10 cellular contexts compared by ENCODE assay signal in genomic region chr2:149329068-149329467, GRCh38. TPM values are rescaled to one million over a fixed set of nuclear protein-coding genes. Genes with fewer than 3 reads are reported as not detected.
DNase-seq lines count a peak whose midpoint lies in the region; TF ChIP-seq lines count a peak whose summit lies in the region.
"Had no signal": no experiment of that assay in that cellular context is flagged by ENCODE, and none has a peak within 500 bp of the region (broad histone marks: within the 10 kb centered on the region; RNA-seq: fewer than 3 reads in every experiment).

No MANE protein-coding gene starts in this region.

- no peak overlapping the region for H3K4me3 Mint-ChIP-seq in activated CD4-positive, alpha-beta T cell treated with anti-CD3 and anti-CD28 coated beads, Interleukin-2, amount 10 ng/mL, durations not matched to agents 7 days and 5 days

- CTCF ChIA-PET in activated CD4-positive, alpha-beta T cell treated with anti-CD3 and anti-CD28 coated beads, Interleukin-2, amount 10 ng/mL, durations not matched to agents 7 days and 5 days (lab: Charles Lee): no interaction called here

- H3K9me3 Mint-ChIP-seq in activated CD4-positive, alpha-beta T cell treated with anti-CD3 and anti-CD28 coated beads, Interleukin-2, amount 10 ng/mL, durations not matched to agents 7 days and 5 days: no peaks in the 10 kb centered on the region

- no peak overlapping the region for H3K27ac Mint-ChIP-seq in activated CD4-positive, alpha-beta T cell treated with anti-CD3 and anti-CD28 coated beads, Interleukin-2, amount 10 ng/mL, durations not matched to agents 7 days and 5 days

- peak; percentile 40 for TF ChIP-seq CTCF in epithelial cell of esophagus (IDR thresholded peaks at IDR 0.05; ENCODE audit: insufficient read depth, low read depth, low read length, missing control alignments)

- POLR2A ChIA-PET in activated CD4-positive, alpha-beta T cell treated with anti-CD3 and anti-CD28 coated beads, Interleukin-2, amount 10 ng/mL, durations not matched to agents 7 days and 5 days (lab: Charles Lee): no interaction called here

- H3K4me3 ChIP-seq in epithelial cell of esophagus (ENCODE audit: low read length): no peak overlapping the region
- H3K4me3 ChIP-seq: BLaER1 treated with 17β-estradiol and CSF1 and Interleukin-3, amounts not matched to agents 10 nM and 100 nM had no signal

- peaks cover 3% of the 10 kb centered on the region for H3K36me3 Mint-ChIP-seq in activated CD4-positive, alpha-beta T cell treated with anti-CD3 and anti-CD28 coated beads, Interleukin-2, amount 10 ng/mL, durations not matched to agents 7 days and 5 days (ENCODE audit: low read depth)

- peaks cover 56% of the 10 kb centered on the region for H3K27me3 Mint-ChIP-seq in activated CD4-positive, alpha-beta T cell treated with anti-CD3 and anti-CD28 coated beads, Interleukin-2, amount 10 ng/mL, durations not matched to agents 7 days and 5 days

- H3K4me1 Mint-ChIP-seq in activated CD4-positive, alpha-beta T cell treated with anti-CD3 and anti-CD28 coated beads, Interleukin-2, amount 10 ng/mL, durations not matched to agents 7 days and 5 days: peaks cover 7% of the 10 kb centered on the region

- DNase-seq in NCI-H1436 (lab: John Stamatoyannopoulos, UW) (peak; percentile 7), NCI-H1436 treated with DMSO at 0.1 percent for 48 hours (lab: John Stamatoyannopoulos, UW) (no peak), NCI-H748 (lab: John Stamatoyannopoulos, UW; ENCODE audit: unreplicated experiment) (peak; percentile 45), epithelial cell of esophagus (ENCODE audit: low read depth) (peak; percentile 29), renal cortical epithelial cell (ENCODE audit: low read depth) (peak; percentile 9), NCI-H226 (no peak), Ammon's horn (ENCODE audit: low spot score) (no peak)
- no peak for DNase-seq in activated CD4-positive, alpha-beta T cell treated with anti-CD3 and anti-CD28 coated beads, Interleukin-2, amount 10 ng/mL, durations not matched to agents 7 days and 5 days
- DNase-seq: activated effector memory CD4-positive, alpha-beta T cell treated with anti-CD3 and anti-CD28 coated beads, Interleukin-2, amount 50 U/mL, for 16 hours had no signal

RNA-seq across cellular contexts. Expression of gene LYPD6, which starts 1.3 kb away (rescaled TPM):
- 1.6 and 5.6 TPM in 2 replicates for total RNA-seq in renal cortical epithelial cell
- not detected for total RNA-seq in activated CD4-positive, alpha-beta T cell treated with anti-CD3 and anti-CD28 coated beads, Interleukin-2, amount 10 ng/mL, durations not matched to agents 7 days and 5 days

Comparison
In these comparisons a context has a peak if more than half of its experiments do, and no peak if none do; other contexts are left out.
1. DNase-seq: peak in NCI-H1436 (single experiment), NCI-H748 (single experiment), epithelial cell of esophagus (single experiment) and renal cortical epithelial cell (single experiment); none in NCI-H1436 treated with DMSO at 0.1 percent for 48 hours (single experiment), NCI-H226 (single experiment), activated CD4-positive, alpha-beta T cell treated with anti-CD3 and anti-CD28 coated beads, Interleukin-2, amount 10 ng/mL, durations not matched to agents 7 days and 5 days (single experiment) and Ammon's horn (single experiment).